1 cellular context compared by ENCODE assay signal in genomic region chr6:10957414-10957886, GRCh38.
TF ChIP-seq lines count a peak whose summit lies in the region.

No MANE protein-coding gene starts in this region.

TF ChIP-seq in HepG2, 621 proteins besides CTCF, POLR2A, EP300 and RAD21 (continued from another document and continues in another):
- TF ChIP-seq, protein P1, sequence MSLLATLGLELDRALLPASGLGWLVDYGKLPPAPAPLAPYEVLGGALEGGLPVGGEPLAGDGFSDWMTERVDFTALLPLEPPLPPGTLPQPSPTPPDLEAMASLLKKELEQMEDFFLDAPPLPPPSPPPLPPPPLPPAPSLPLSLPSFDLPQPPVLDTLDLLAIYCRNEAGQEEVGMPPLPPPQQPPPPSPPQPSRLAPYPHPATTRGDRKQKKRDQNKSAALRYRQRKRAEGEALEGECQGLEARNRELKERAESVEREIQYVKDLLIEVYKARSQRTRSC (CRISPR knock-in tag; IDR thresholded peaks at IDR 0.05; ENCODE audit: low read depth): no peak
- TF ChIP-seq SP140L (CRISPR knock-in tag; IDR thresholded peaks at IDR 0.05; ENCODE audit: borderline replicate concordance): no peak
- no peak for TF ChIP-seq FUBP1 (CRISPR knock-in tag; IDR thresholded peaks at IDR 0.05; ENCODE audit: borderline replicate concordance)
- no peak for TF ChIP-seq RNF2 (conservative IDR thresholded peaks at IDR 0.05; ENCODE audit: low read depth)
- no peak for TF ChIP-seq CC2D1A (CRISPR knock-in tag; IDR thresholded peaks at IDR 0.05)
- TF ChIP-seq ZNF501 (CRISPR knock-in tag; IDR thresholded peaks at IDR 0.05): 0 out of 2 replicates have a peak, but pooled peaks have one; percentile 63
- TF ChIP-seq ZNF225 (CRISPR knock-in tag; IDR thresholded peaks at IDR 0.05): no peak
- TF ChIP-seq ZNF362 (CRISPR knock-in tag; IDR thresholded peaks at IDR 0.05; ENCODE audit: borderline replicate concordance): peak; percentile 97
- TF ChIP-seq ZFP90 (CRISPR knock-in tag; IDR thresholded peaks at IDR 0.05; ENCODE audit: borderline replicate concordance): peak; percentile 72; the same call in 1 of the 2 replicates
- TF ChIP-seq ZNF781 (CRISPR knock-in tag; IDR thresholded peaks at IDR 0.05; ENCODE audit: borderline replicate concordance, not compliant biosample characterization): no peak
- no peak for TF ChIP-seq RFX3 (CRISPR knock-in tag; IDR thresholded peaks at IDR 0.05)
- no peak for TF ChIP-seq TMF1 (CRISPR knock-in tag; IDR thresholded peaks at IDR 0.05; ENCODE audit: low read depth)
- TF ChIP-seq SKIL (CRISPR knock-in tag; IDR thresholded peaks at IDR 0.05; ENCODE audit: borderline replicate concordance): peak; percentile 71
- TF ChIP-seq, protein P2, sequence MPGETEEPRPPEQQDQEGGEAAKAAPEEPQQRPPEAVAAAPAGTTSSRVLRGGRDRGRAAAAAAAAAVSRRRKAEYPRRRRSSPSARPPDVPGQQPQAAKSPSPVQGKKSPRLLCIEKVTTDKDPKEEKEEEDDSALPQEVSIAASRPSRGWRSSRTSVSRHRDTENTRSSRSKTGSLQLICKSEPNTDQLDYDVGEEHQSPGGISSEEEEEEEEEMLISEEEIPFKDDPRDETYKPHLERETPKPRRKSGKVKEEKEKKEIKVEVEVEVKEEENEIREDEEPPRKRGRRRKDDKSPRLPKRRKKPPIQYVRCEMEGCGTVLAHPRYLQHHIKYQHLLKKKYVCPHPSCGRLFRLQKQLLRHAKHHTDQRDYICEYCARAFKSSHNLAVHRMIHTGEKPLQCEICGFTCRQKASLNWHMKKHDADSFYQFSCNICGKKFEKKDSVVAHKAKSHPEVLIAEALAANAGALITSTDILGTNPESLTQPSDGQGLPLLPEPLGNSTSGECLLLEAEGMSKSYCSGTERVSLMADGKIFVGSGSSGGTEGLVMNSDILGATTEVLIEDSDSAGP (CRISPR knock-in tag; IDR thresholded peaks at IDR 0.05; ENCODE audit: borderline replicate concordance): no peak
- 0 out of 2 replicates have a peak, but pooled peaks have one; percentile 23 for TF ChIP-seq MAFF (IDR thresholded peaks at IDR 0.05; ENCODE audit: low read depth, low read length)
- TF ChIP-seq KAT7 (CRISPR knock-in tag; IDR thresholded peaks at IDR 0.05; ENCODE audit: borderline replicate concordance): peak; percentile 76; the same call in 1 of the 2 replicates
- TF ChIP-seq NFIB (CRISPR knock-in tag; IDR thresholded peaks at IDR 0.05; ENCODE audit: borderline replicate concordance): no peak
- no peak for TF ChIP-seq MAF1 (CRISPR knock-in tag; IDR thresholded peaks at IDR 0.05; ENCODE audit: borderline replicate concordance)
- TF ChIP-seq PAF1 (CRISPR knock-in tag; IDR thresholded peaks at IDR 0.05): no peak
- no peak for TF ChIP-seq ZNF639 (CRISPR knock-in tag; conservative IDR thresholded peaks at IDR 0.05)
- peak; percentile 88; the same call in 1 of the 2 replicates for TF ChIP-seq ZNF609 (CRISPR knock-in tag; IDR thresholded peaks at IDR 0.05; ENCODE audit: borderline replicate concordance)
- TF ChIP-seq SAP130 (CRISPR knock-in tag; IDR thresholded peaks at IDR 0.05; ENCODE audit: low read depth): peak; percentile 87
- TF ChIP-seq, protein P3, sequence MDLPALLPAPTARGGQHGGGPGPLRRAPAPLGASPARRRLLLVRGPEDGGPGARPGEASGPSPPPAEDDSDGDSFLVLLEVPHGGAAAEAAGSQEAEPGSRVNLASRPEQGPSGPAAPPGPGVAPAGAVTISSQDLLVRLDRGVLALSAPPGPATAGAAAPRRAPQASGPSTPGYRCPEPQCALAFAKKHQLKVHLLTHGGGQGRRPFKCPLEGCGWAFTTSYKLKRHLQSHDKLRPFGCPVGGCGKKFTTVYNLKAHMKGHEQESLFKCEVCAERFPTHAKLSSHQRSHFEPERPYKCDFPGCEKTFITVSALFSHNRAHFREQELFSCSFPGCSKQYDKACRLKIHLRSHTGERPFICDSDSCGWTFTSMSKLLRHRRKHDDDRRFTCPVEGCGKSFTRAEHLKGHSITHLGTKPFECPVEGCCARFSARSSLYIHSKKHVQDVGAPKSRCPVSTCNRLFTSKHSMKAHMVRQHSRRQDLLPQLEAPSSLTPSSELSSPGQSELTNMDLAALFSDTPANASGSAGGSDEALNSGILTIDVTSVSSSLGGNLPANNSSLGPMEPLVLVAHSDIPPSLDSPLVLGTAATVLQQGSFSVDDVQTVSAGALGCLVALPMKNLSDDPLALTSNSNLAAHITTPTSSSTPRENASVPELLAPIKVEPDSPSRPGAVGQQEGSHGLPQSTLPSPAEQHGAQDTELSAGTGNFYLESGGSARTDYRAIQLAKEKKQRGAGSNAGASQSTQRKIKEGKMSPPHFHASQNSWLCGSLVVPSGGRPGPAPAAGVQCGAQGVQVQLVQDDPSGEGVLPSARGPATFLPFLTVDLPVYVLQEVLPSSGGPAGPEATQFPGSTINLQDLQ (CRISPR knock-in tag; IDR thresholded peaks at IDR 0.05): no peak
- TF ChIP-seq FOXA1 (IDR thresholded peaks at IDR 0.05): no peak
- TF ChIP-seq FOXA1 (CRISPR knock-in tag; IDR thresholded peaks at IDR 0.05): no peak
- TF ChIP-seq KAT8 (CRISPR knock-in tag; IDR thresholded peaks at IDR 0.05): no peak
- TF ChIP-seq ZSCAN30 (CRISPR knock-in tag; IDR thresholded peaks at IDR 0.05): no peak
- TF ChIP-seq, protein P4, sequence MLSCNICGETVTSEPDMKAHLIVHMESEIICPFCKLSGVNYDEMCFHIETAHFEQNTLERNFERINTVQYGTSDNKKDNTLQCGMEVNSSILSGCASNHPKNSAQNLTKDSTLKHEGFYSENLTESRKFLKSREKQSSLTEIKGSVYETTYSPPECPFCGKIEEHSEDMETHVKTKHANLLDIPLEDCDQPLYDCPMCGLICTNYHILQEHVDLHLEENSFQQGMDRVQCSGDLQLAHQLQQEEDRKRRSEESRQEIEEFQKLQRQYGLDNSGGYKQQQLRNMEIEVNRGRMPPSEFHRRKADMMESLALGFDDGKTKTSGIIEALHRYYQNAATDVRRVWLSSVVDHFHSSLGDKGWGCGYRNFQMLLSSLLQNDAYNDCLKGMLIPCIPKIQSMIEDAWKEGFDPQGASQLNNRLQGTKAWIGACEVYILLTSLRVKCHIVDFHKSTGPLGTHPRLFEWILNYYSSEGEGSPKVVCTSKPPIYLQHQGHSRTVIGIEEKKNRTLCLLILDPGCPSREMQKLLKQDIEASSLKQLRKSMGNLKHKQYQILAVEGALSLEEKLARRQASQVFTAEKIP (CRISPR knock-in tag; IDR thresholded peaks at IDR 0.05; ENCODE audit: borderline replicate concordance): no peak
- TF ChIP-seq ZNF280D (CRISPR knock-in tag; IDR thresholded peaks at IDR 0.05): peak; percentile 95
- TF ChIP-seq ETV5 (CRISPR knock-in tag; IDR thresholded peaks at IDR 0.05; ENCODE audit: borderline replicate concordance): peak; percentile 91
- no peak for TF ChIP-seq SMYD3 (CRISPR knock-in tag; IDR thresholded peaks at IDR 0.05)
- TF ChIP-seq ZNF253 (CRISPR knock-in tag; IDR thresholded peaks at IDR 0.05; ENCODE audit: borderline replicate concordance): no peak
- no peak for TF ChIP-seq HCFC1 (IDR thresholded peaks at IDR 0.05; ENCODE audit: low read depth, low read length)
- TF ChIP-seq NCOR1 (IDR thresholded peaks at IDR 0.05; ENCODE audit: borderline replicate concordance, low read length): peak; percentile 84; the same call in 1 of the 2 replicates
- peak; percentile 93 for TF ChIP-seq FOSL2 (CRISPR knock-in tag; IDR thresholded peaks at IDR 0.05)
- TF ChIP-seq ZZZ3 (CRISPR knock-in tag; IDR thresholded peaks at IDR 0.05; ENCODE audit: borderline replicate concordance): no peak
- TF ChIP-seq ZNF10 (CRISPR knock-in tag; IDR thresholded peaks at IDR 0.05; ENCODE audit: borderline replicate concordance, low read depth): no peak
- TF ChIP-seq TSC22D2 (CRISPR knock-in tag; IDR thresholded peaks at IDR 0.05; ENCODE audit: borderline replicate concordance): peak; percentile 34; the same call in 1 of the 2 replicates
